Comparison of ENCODE assay signal across 10 cellular contexts in genomic region chr1:173914366-173914871, GRCh38. TPM values are rescaled to one million over a fixed set of nuclear protein-coding genes. Genes with fewer than 3 reads are reported as not detected.
DNase-seq lines count a peak whose midpoint lies in the region; ATAC-seq, FAIRE-seq and TF ChIP-seq lines count a peak whose summit lies in the region.
"Had no signal": no experiment of that assay in that cellular context is flagged by ENCODE, and none has a peak within 500 bp of the region (broad histone marks: within the 10 kb centered on the region; RNA-seq: fewer than 3 reads in every experiment).

No MANE protein-coding gene starts in this region.

- ATAC-seq in HG02885 (IDR thresholded peaks at IDR 0.05; ENCODE audit: poor library complexity, unreplicated experiment) = no peak

- FAIRE-seq in GM12892 (lab: Jason Lieb, UNC) = peak; percentile 9
- FAIRE-seq: endometrium had no signal

- H3K9me3 ChIP-seq in OCI-LY1 (ENCODE audit: low read length) (no peaks in the 10 kb centered on the region), smooth muscle cell (replicated peaks; ENCODE audit: low read depth) (no peaks in the 10 kb centered on the region)

- peak; percentile 24 for DNase-seq in AG08395 (ENCODE audit: low spot score)
- peak; percentile 33 for DNase-seq in GM12892 (ENCODE audit: insufficient read length)
- DNase-seq in dermis blood vessel endothelial cell = peak; percentile 65
- DNase-seq in smooth muscle cell (lab: John Stamatoyannopoulos, UW; ENCODE audit: unreplicated experiment) = no peak
- no peak for DNase-seq in midbrain (lab: John Stamatoyannopoulos, UW)
- no peak for DNase-seq in NK-92 (lab: John Stamatoyannopoulos, UW; ENCODE audit: unreplicated experiment)

- H3K4me1 ChIP-seq in OCI-LY1 (ENCODE audit: insufficient read depth, low read length, severe bottlenecking) = no peaks in the 10 kb centered on the region
- no peaks in the 10 kb centered on the region for H3K4me1 ChIP-seq in smooth muscle cell (ENCODE audit: low read depth)

- no peaks in the 10 kb centered on the region for H3K9me2 ChIP-seq in OCI-LY1 (ENCODE audit: low read depth, low read length)

- H3K4me2 ChIP-seq in OCI-LY1 (ENCODE audit: low read length) = no peak overlapping the region
- no peak overlapping the region for H3K4me2 ChIP-seq in smooth muscle cell

- H3K36me3 ChIP-seq in OCI-LY1 (ENCODE audit: insufficient read depth, low read length) = no peaks in the 10 kb centered on the region
- H3K36me3 ChIP-seq in smooth muscle cell (ENCODE audit: low read depth) = no peaks in the 10 kb centered on the region

- H4K20me1 ChIP-seq in OCI-LY1 (ENCODE audit: insufficient read depth, low read length) (no peaks in the 10 kb centered on the region), smooth muscle cell (ENCODE audit: low read depth) (no peaks in the 10 kb centered on the region)

- no peaks in the 10 kb centered on the region for H3K27me3 ChIP-seq in OCI-LY1 (ENCODE audit: insufficient read depth, low read length)
- no peaks in the 10 kb centered on the region for H3K27me3 ChIP-seq in smooth muscle cell (ENCODE audit: low read depth)

- H3K9ac ChIP-seq in OCI-LY1 (ENCODE audit: low read length) = no peak overlapping the region
- H3K9ac ChIP-seq in smooth muscle cell (ENCODE audit: low read depth) = no peak overlapping the region

- no peak overlapping the region for H3K27ac ChIP-seq in OCI-LY1 (ENCODE audit: low read depth, low read length, poor library complexity, severe bottlenecking)
- no peak overlapping the region for H3K27ac ChIP-seq in smooth muscle cell (ENCODE audit: low read depth)

- WGBS in smooth muscle cell (ENCODE audit: low lambda C conversion rate) = 81% methylated on average over 13 of the region's 13 CpGs

- H3F3A ChIP-seq in OCI-LY1 (ENCODE audit: insufficient read depth, low read length) (no peaks in the 10 kb centered on the region), smooth muscle cell (ENCODE audit: low read depth) (no peaks in the 10 kb centered on the region)

- H2AFZ ChIP-seq in OCI-LY1 (ENCODE audit: low read length) (no peak overlapping the region), smooth muscle cell (ENCODE audit: low read depth) (no peak overlapping the region)

- TF ChIP-seq POLR2A in GM12892 (IDR thresholded peaks at IDR 0.05; ENCODE audit: low read depth, low read length) = no peak

- H3K4me3 ChIP-seq in OCI-LY1 (ENCODE audit: low read depth, low read length, poor library complexity, severe bottlenecking) (no peak overlapping the region), smooth muscle cell (no peak overlapping the region)

- TF ChIP-seq CTCF in OCI-LY1 (IDR thresholded peaks at IDR 0.05; ENCODE audit: low read length) (peak; percentile 84), smooth muscle cell (IDR thresholded peaks at IDR 0.05; ENCODE audit: borderline replicate concordance, insufficient read depth, poor library complexity, severe bottlenecking) (peak; percentile 43)

- H3K79me2 ChIP-seq in OCI-LY1 (ENCODE audit: insufficient read depth, low read length) = no peaks in the 10 kb centered on the region
- H3K79me2 ChIP-seq in smooth muscle cell (ENCODE audit: low read depth) = no peaks in the 10 kb centered on the region

RNA-seq across cellular contexts. Expression of gene SERPINC1, which starts 2.7 kb away (rescaled TPM):
- not detected for polyA plus RNA-seq in GM12892 (2012; ENCODE audit: missing spikeins)
- total RNA-seq in dermis blood vessel endothelial cell (0.05 TPM in 1 of 2 replicates, not detected in the other), smooth muscle cell (0.49 and 0.63 TPM in 2 replicates)
- polyA plus RNA-seq in smooth muscle cell = 0.56 TPM in 1 of 2 replicates, not detected in the other
- total RNA-seq: urinary bladder had no signal

RNA-seq across cellular contexts. Expression of gene ZBTB37, which starts 46.2 kb away (rescaled TPM):
- 2.4 TPM for polyA plus RNA-seq in GM12892 (2012; ENCODE audit: missing spikeins)
- total RNA-seq in dermis blood vessel endothelial cell (5.5 and 6.0 TPM in 2 replicates), smooth muscle cell (6.6 and 9.1 TPM in 2 replicates)
- 0.77 and 0.98 TPM in 2 replicates for polyA plus RNA-seq in smooth muscle cell

RNA-seq across cellular contexts. Expression of gene GAS5, which starts 46.6 kb away (rescaled TPM):
- 977 TPM for polyA plus RNA-seq in GM12892 (2012; ENCODE audit: missing spikeins)
- total RNA-seq in dermis blood vessel endothelial cell = 180 and 432 TPM in 2 replicates
- total RNA-seq in smooth muscle cell = 206 and 276 TPM in 2 replicates
- polyA plus RNA-seq in smooth muscle cell = 104 and 156 TPM in 2 replicates

Comparison
In these comparisons a context has a peak if more than half of its experiments do, and no peak if none do; other contexts are left out.
1. DNase-seq: peak in AG08395 (single experiment), GM12892 (single experiment) and dermis blood vessel endothelial cell (single experiment); none in smooth muscle cell (single experiment), midbrain (single experiment) and NK-92 (single experiment).